Comparison of ENCODE assay signal across 21 cellular contexts in genomic region chr9:72065076-72065475, GRCh38. TPM values are rescaled to one million over a fixed set of nuclear protein-coding genes. Genes with fewer than 3 reads are reported as not detected.
"Had no signal": no experiment of that assay in that cellular context is flagged by ENCODE, and none has a peak within 500 bp of the region (broad histone marks: within the 10 kb centered on the region; RNA-seq: fewer than 3 reads in every experiment).

No MANE protein-coding gene starts in this region.

- H3K4me3 Mint-ChIP-seq: activated B cell treated with CpG ODN at 0.5 μM for 24 hours; activated CD4-positive, alpha-beta T cell treated with anti-CD3 and anti-CD28 coated beads, Interleukin-2, amount 10 ng/mL, durations not matched to agents 24 days and 14 days; activated CD8-positive, alpha-beta T cell treated with anti-CD3 and anti-CD28 coated beads, Interleukin-2, amount 10 ng/mL, durations not matched to agents 7 days and 5 days; activated naive CD8-positive, alpha-beta T cell treated with anti-CD3 and anti-CD28 coated beads for 36 hours; activated T-cell treated with anti-CD3 and anti-CD28 coated beads, Interleukin-2, amount 50 U/mL, for 72 hours; effector memory CD8-positive, alpha-beta T cell; memory B cell; natural killer cell; stimulated activated effector memory CD8-positive, alpha-beta T cell treated with anti-CD3 and anti-CD28 coated beads, Interleukin-12 subunit alpha, Interleukin-12 subunit beta, amount 100 ng/mL, for 72 hours had no signal

- H3K9me3 ChIP-seq: mucosa of descending colon, neutrophil had no signal

- H3K27ac Mint-ChIP-seq: activated B cell treated with CpG ODN at 0.5 μM for 24 hours; activated CD4-positive, alpha-beta T cell treated with anti-CD3 and anti-CD28 coated beads, Interleukin-2, amount 10 ng/mL, durations not matched to agents 24 days and 14 days; activated CD8-positive, alpha-beta T cell treated with anti-CD3 and anti-CD28 coated beads, Interleukin-2, amount 10 ng/mL, durations not matched to agents 7 days and 5 days; activated naive CD8-positive, alpha-beta T cell treated with anti-CD3 and anti-CD28 coated beads for 36 hours; activated T-cell treated with anti-CD3 and anti-CD28 coated beads, Interleukin-2, amount 50 U/mL, for 72 hours; effector memory CD8-positive, alpha-beta T cell; memory B cell; natural killer cell; stimulated activated effector memory CD8-positive, alpha-beta T cell treated with anti-CD3 and anti-CD28 coated beads, Interleukin-12 subunit alpha, Interleukin-12 subunit beta, amount 100 ng/mL, for 72 hours had no signal

- H3K27me3 Mint-ChIP-seq: activated CD4-positive, alpha-beta T cell treated with anti-CD3 and anti-CD28 coated beads, Interleukin-2, amount 10 ng/mL, durations not matched to agents 24 days and 14 days had no signal

- H3K9me3 Mint-ChIP-seq: activated B cell treated with CpG ODN at 0.5 μM for 24 hours; activated CD4-positive, alpha-beta T cell treated with anti-CD3 and anti-CD28 coated beads, Interleukin-2, amount 10 ng/mL, durations not matched to agents 24 days and 14 days; activated T-cell treated with anti-CD3 and anti-CD28 coated beads, Interleukin-2, amount 50 U/mL, for 72 hours; effector memory CD8-positive, alpha-beta T cell; memory B cell; natural killer cell; stimulated activated effector memory CD8-positive, alpha-beta T cell treated with anti-CD3 and anti-CD28 coated beads, Interleukin-12 subunit alpha, Interleukin-12 subunit beta, amount 100 ng/mL, for 72 hours had no signal

- H3K4me1 Mint-ChIP-seq: activated B cell treated with CpG ODN at 0.5 μM for 24 hours; activated CD4-positive, alpha-beta T cell treated with anti-CD3 and anti-CD28 coated beads, Interleukin-2, amount 10 ng/mL, durations not matched to agents 24 days and 14 days; activated naive CD8-positive, alpha-beta T cell treated with anti-CD3 and anti-CD28 coated beads for 36 hours; memory B cell; natural killer cell; stimulated activated effector memory CD8-positive, alpha-beta T cell treated with anti-CD3 and anti-CD28 coated beads, Interleukin-12 subunit alpha, Interleukin-12 subunit beta, amount 100 ng/mL, for 72 hours had no signal

- ATAC-seq: activated CD8-positive, alpha-beta T cell treated with anti-CD3 and anti-CD28 coated beads, Interleukin-2, amount 10 ng/mL, durations not matched to agents 7 days and 5 days; activated T-cell treated with anti-CD3 and anti-CD28 coated beads, Interleukin-2, amount 50 U/mL, for 72 hours; effector memory CD8-positive, alpha-beta T cell; left lobe of liver; mucosa of descending colon; natural killer cell; stimulated activated effector memory CD8-positive, alpha-beta T cell treated with anti-CD3 and anti-CD28 coated beads, Interleukin-12 subunit alpha, Interleukin-12 subunit beta, amount 100 ng/mL, for 72 hours had no signal

- DNase-seq: activated B cell treated with CpG ODN at 0.5 μM for 24 hours; activated CD4-positive, alpha-beta T cell treated with anti-CD3 and anti-CD28 coated beads, Interleukin-2, amount 10 ng/mL, durations not matched to agents 24 days and 14 days; activated CD8-positive, alpha-beta memory T cell treated with anti-CD3 and anti-CD28 coated beads, Interleukin-2, amount 50 U/mL, for 4 hours; activated CD8-positive, alpha-beta T cell treated with anti-CD3 and anti-CD28 coated beads, Interleukin-2, amount 10 ng/mL, durations not matched to agents 7 days and 5 days; activated gamma-delta T cell treated with Interleukin-2 at 50 U/mL for 16 hours; activated naive CD8-positive, alpha-beta T cell treated with anti-CD3 and anti-CD28 coated beads for 36 hours; activated T-cell treated with anti-CD3 and anti-CD28 coated beads, Interleukin-2, amount 50 U/mL, for 72 hours; dermis blood vessel endothelial cell; effector memory CD8-positive, alpha-beta T cell; mucosa of descending colon; natural killer cell; T-helper 2 cell had no signal

- H3K4me3 ChIP-seq: mucosa of descending colon had no signal

- H3K36me3 Mint-ChIP-seq: memory B cell; natural killer cell; stimulated activated effector memory CD8-positive, alpha-beta T cell treated with anti-CD3 and anti-CD28 coated beads, Interleukin-12 subunit alpha, Interleukin-12 subunit beta, amount 100 ng/mL, for 72 hours had no signal

RNA-seq across cellular contexts. Expression of gene C9orf57, which starts 4.7 kb away (rescaled TPM):
- total RNA-seq: activated B cell treated with CpG ODN at 0.5 μM for 24 hours; activated CD4-positive, alpha-beta T cell treated with anti-CD3 and anti-CD28 coated beads, Interleukin-2, amount 10 ng/mL, durations not matched to agents 24 days and 14 days; activated CD8-positive, alpha-beta T cell treated with anti-CD3 and anti-CD28 coated beads, Interleukin-2, amount 10 ng/mL, durations not matched to agents 7 days and 5 days; activated naive CD8-positive, alpha-beta T cell treated with anti-CD3 and anti-CD28 coated beads for 36 hours; activated T-cell treated with anti-CD3 and anti-CD28 coated beads, Interleukin-2, amount 50 U/mL, for 72 hours; chondrocyte; dermis blood vessel endothelial cell; fibroblast of lung; left lobe of liver; mucosa of descending colon; natural killer cell; renal cortical epithelial cell; urinary bladder had no signal
- polyA plus RNA-seq: fibroblast of lung, keratinocyte, urinary bladder had no signal
